Comparison of ENCODE assay signal across 8 cellular contexts in the genomic region with DNA sequence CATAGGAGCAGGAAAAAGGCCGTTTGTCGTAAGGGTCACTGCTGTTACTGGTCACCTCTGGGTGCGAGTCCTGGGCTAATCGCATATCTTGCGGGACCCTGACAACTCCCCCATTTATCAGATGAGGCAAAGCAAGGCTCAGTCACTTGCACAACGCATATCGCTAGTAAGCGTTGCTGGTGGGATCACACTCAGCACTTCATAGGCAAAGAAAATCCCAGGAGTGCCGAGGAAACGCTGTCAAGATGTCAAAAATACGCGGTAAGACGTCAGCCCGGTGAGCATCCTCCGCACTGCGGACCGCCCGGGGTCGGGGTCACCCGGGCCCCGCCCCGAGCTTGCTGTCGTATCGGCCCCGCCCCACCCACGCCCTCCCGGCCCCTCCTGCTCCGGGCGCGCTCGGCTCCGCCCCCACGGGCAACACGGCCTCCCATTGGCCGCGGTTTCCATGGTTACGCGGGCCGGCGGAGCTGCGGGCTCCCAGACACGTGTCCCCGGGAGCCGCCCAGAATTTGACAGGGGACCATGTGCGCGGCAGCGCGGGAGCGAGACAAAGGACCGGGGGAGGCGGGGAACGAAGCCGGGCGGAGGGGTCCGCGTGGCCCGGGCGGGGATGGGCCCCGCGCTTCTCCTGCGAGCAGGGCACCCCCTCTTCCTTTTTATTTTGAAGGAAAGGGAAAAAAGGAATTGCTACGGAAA.
DNase-seq lines count a peak whose midpoint lies in the region.

No MANE protein-coding gene starts in this region.

- H3K27me3 ChIP-seq in effector memory CD4-positive, alpha-beta T cell (replicated peaks; ENCODE audit: control insufficient read depth, insufficient read depth, low read length, poor library complexity, severe bottlenecking) = peaks cover 2% of the 10 kb centered on the region

- no peaks in the 10 kb centered on the region for H3K9me3 ChIP-seq in effector memory CD4-positive, alpha-beta T cell (ENCODE audit: control insufficient read depth, low read length)

- peak; percentile 12 to 52 for DNase-seq in NCI-H187 (lab: John Stamatoyannopoulos, UW)
- no peak for DNase-seq in NCI-H187 treated with DMSO at 0.1 percent for 48 hours (lab: John Stamatoyannopoulos, UW)
- peak; percentile 91 for DNase-seq in NCI-H510A (lab: John Stamatoyannopoulos, UW)
- peak; percentile 73 for DNase-seq in activated CD8-positive, alpha-beta memory T cell treated with anti-CD3 and anti-CD28 coated beads, Interleukin-2, amount 50 U/mL, for 24 hours (ENCODE audit: extremely low read depth)
- peak; percentile 79 to 87 (median 86) for DNase-seq in effector memory CD4-positive, alpha-beta T cell
- peak; percentile 78 to 91 for DNase-seq in lung microvascular endothelial cell (ENCODE audit: low read depth in 2 of 2)
- peak; percentile 81 to 91 (median 84) for DNase-seq in stimulated activated CD4-positive, alpha-beta T cell treated with anti-CD3 and anti-CD28 coated beads, TNF-alpha, amount 100 ng/mL, for 24 hours (ENCODE audit: low read depth in 3 of 3)
- no peak for DNase-seq in GM19240 (ENCODE audit: insufficient read length, low spot score)

- no peak overlapping the region for H3K27ac ChIP-seq in effector memory CD4-positive, alpha-beta T cell (ENCODE audit: insufficient read depth, low read length, poor library complexity, severe bottlenecking)

- no peaks in the 10 kb centered on the region for H3K36me3 ChIP-seq in effector memory CD4-positive, alpha-beta T cell (ENCODE audit: control insufficient read depth, insufficient read depth, low read length)

- peak overlapping the region; percentile 50 for H3K4me3 ChIP-seq in effector memory CD4-positive, alpha-beta T cell (ENCODE audit: insufficient read depth, low read depth, low read length, poor library complexity, severe bottlenecking)

- peaks cover 18% of the 10 kb centered on the region for H3K4me1 ChIP-seq in effector memory CD4-positive, alpha-beta T cell (ENCODE audit: control insufficient read depth, insufficient read depth, low read length, poor library complexity, severe bottlenecking)

Comparison
In these comparisons a context has a peak if more than half of its experiments do, and no peak if none do; other contexts are left out.
1. DNase-seq: peak in NCI-H187 (2 of 2), NCI-H510A (single experiment), activated CD8-positive, alpha-beta memory T cell treated with anti-CD3 and anti-CD28 coated beads, Interleukin-2, amount 50 U/mL, for 24 hours (single experiment), effector memory CD4-positive, alpha-beta T cell (3 of 3), lung microvascular endothelial cell (2 of 2) and stimulated activated CD4-positive, alpha-beta T cell treated with anti-CD3 and anti-CD28 coated beads, TNF-alpha, amount 100 ng/mL, for 24 hours (3 of 3); none in NCI-H187 treated with DMSO at 0.1 percent for 48 hours (single experiment) and GM19240 (single experiment).